Comparison of ENCODE assay signal across 8 cellular contexts in genomic region chr12:53543539-53543938, GRCh38. TPM values are rescaled to one million over a fixed set of nuclear protein-coding genes. Genes with fewer than 3 reads are reported as not detected.
DNase-seq lines count a peak whose midpoint lies in the region; ATAC-seq, FAIRE-seq and TF ChIP-seq lines count a peak whose summit lies in the region.

No MANE protein-coding gene starts in this region.

- H3K27ac ChIP-seq in iPS DF 6.9 (ENCODE audit: low read length) (no peak overlapping the region), small intestine (ENCODE audit: low read depth in 1 of 2, low read length in 1 of 2) (peak overlapping the region in 1 of 2 donors; percentile 58)

- H3K4me3 ChIP-seq in astrocyte of the spinal cord (ENCODE audit: low read depth, low read length), result no peak overlapping the region
- H3K4me3 ChIP-seq in iPS DF 6.9 (ENCODE audit: low read length), result no peak overlapping the region
- no peak overlapping the region for H3K4me3 ChIP-seq in small intestine (ENCODE audit: low read depth in 1 of 2, low read length in 2 of 2)

- DNase-seq in Caki2 (ENCODE audit: low read depth) (peak; percentile 61), NCI-H1092 (lab: John Stamatoyannopoulos, UW) (peak; percentile 10), T-helper 1 cell (peak in 3 of 5 donors; percentile 16 to 58 (median 33)), astrocyte of the spinal cord (ENCODE audit: low read depth, low spot score) (peak; percentile 78), iPS DF 6.9 (ENCODE audit: low read depth, low spot score) (peak; percentile 57), small intestine (peak; percentile 54)

- peak; percentile 97 for TF ChIP-seq CTCF in astrocyte of the spinal cord (IDR thresholded peaks at IDR 0.05; ENCODE audit: low read depth, low read length)

- H3K9me3 ChIP-seq in iPS DF 6.9 (ENCODE audit: control insufficient read depth, insufficient read depth, low read length), result no peaks in the 10 kb centered on the region
- H3K9me3 ChIP-seq in small intestine (ENCODE audit: control insufficient read depth, low read depth), result no peaks in the 10 kb centered on the region

- ATAC-seq in GM21529 (IDR thresholded peaks at IDR 0.05; ENCODE audit: unreplicated experiment) (peak; percentile 86), GM21619 (IDR thresholded peaks at IDR 0.05; ENCODE audit: unreplicated experiment) (no peak)

- H3K36me3 ChIP-seq in iPS DF 6.9 (ENCODE audit: control insufficient read depth, insufficient read depth, low read length), result no peaks in the 10 kb centered on the region
- peaks cover 1 to 3% of the 10 kb centered on the region in 2 donors for H3K36me3 ChIP-seq in small intestine (ENCODE audit: control insufficient read depth in 2 of 2, insufficient read depth in 2 of 2, low read length in 2 of 2)

- FAIRE-seq in small intestine (lab: Jason Lieb, UNC), result no peak

- WGBS in iPS DF 6.9 (ENCODE audit: insufficient coverage, insufficient read length), result no CpG with 5 or more reads among the region's 5 CpGs
- 21 to 31% (median 30%) methylated on average over 5 of the region's 5 CpGs for WGBS in small intestine, 3 donors

- no peaks in the 10 kb centered on the region for H3K27me3 ChIP-seq in iPS DF 6.9 (ENCODE audit: control insufficient read depth, insufficient read depth, low read length)
- no peaks in the 10 kb centered on the region for H3K27me3 ChIP-seq in small intestine (ENCODE audit: control insufficient read depth in 2 of 2, insufficient read depth in 2 of 2, low read length in 2 of 2)

- H3K4me1 ChIP-seq in iPS DF 6.9 (ENCODE audit: control insufficient read depth, insufficient read depth, low read length) (no peaks in the 10 kb centered on the region), small intestine (ENCODE audit: control insufficient read depth in 2 of 2, insufficient read depth in 1 of 2, low read depth in 1 of 2, low read length in 1 of 2) (no peaks in the 10 kb centered on the region)

- in situ Hi-C loops in Caki2 (cut with HindIII; ENCODE audit: low pct_unique_long_range_greater_than_20kb, low sequenced_read_pairs), result no loop called here
- in situ Hi-C loops in astrocyte of the spinal cord (cut with HindIII; ENCODE audit: low sequenced_read_pairs), result no loop called here

RNA-seq across cellular contexts. Expression of gene NPFF, which starts 36.3 kb away (rescaled TPM):
- not detected in 2 replicates for total RNA-seq in Caki2 (2014; rRNA removed; shearing (Covaris generic); ENCODE audit: low replicate concordance)
- polyA plus RNA-seq in small intestine, result 1 to 10 TPM in 1 of 3 donors, not detected in 2; 4.2 TPM

RNA-seq across cellular contexts. Expression of gene TARBP2, which starts 42.5 kb away (rescaled TPM):
- total RNA-seq in Caki2 (2014; rRNA removed; shearing (Covaris generic); ENCODE audit: low replicate concordance), result 101 and 110 TPM in 2 replicates
- 10 to 100 TPM; 18.9 to 31.0 (median 23.5) TPM for polyA plus RNA-seq in small intestine

RNA-seq across cellular contexts. Expression of gene MAP3K12, which starts 44.3 kb away (rescaled TPM):
- 23.2 and 31.1 TPM in 2 replicates for total RNA-seq in Caki2 (2014; rRNA removed; shearing (Covaris generic); ENCODE audit: low replicate concordance)
- 1 to 10 TPM in 2 of 3 donors, under 1 TPM in 1; 0.67 to 7.0 (median 1.6) TPM for polyA plus RNA-seq in small intestine

Comparison
In these comparisons a context has a peak if more than half of its experiments do, and no peak if none do; other contexts are left out.
1. DNase-seq: peak in every context shown above with its lines; median percentile 78 in astrocyte of the spinal cord; 61 in Caki2; 57 in iPS DF 6.9; 54 in small intestine; 33 in T-helper 1 cell; 10 in NCI-H1092.